8 cellular contexts compared by ENCODE assay signal in the genomic region with DNA sequence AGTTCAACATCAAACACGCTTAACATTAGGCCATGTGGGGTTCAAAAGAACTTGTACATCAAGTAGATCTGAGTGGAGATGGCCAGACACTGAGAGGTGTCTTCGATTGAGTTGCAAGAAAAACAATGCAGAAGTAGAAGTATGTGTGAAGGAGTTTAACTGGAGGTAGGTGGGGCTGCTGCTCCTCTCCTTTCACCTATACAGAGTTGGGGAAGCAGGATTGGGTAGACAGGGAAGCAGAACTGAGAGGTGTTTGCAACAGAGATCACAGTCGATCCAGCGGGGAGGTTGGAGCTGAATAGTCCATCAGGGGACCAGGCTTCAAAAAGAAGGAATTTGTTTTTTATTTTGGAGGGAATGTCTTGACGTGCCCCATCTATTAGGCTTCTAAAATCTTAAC.
"Had no signal": no experiment of that assay in that cellular context is flagged by ENCODE, and none has a peak within 500 bp of the region (broad histone marks: within the 10 kb centered on the region; RNA-seq: fewer than 3 reads in every experiment).

No MANE protein-coding gene starts in this region.

- H3K4me3 ChIP-seq: GM23248, HAP-1, K562 had no signal

- H3K36me3 ChIP-seq: HAP-1 had no signal

- H3K27ac Mint-ChIP-seq: HFFc6 had no signal

- H3K9me3 ChIP-seq: HAP-1 had no signal

- H3K4me1 ChIP-seq: HAP-1 had no signal

- ATAC-seq: HCT116, K562 had no signal

- H3K27ac ChIP-seq: GM23248 had no signal

- H3K4me3 Mint-ChIP-seq: HFFc6 had no signal

- H2AFZ ChIP-seq: GM23248 had no signal

- DNase-seq: GM23248, H7, HFFc6, IMR-90, KG1 had no signal

- H3K9me3 Mint-ChIP-seq: HFFc6 had no signal

- H3K9ac ChIP-seq: GM23248 had no signal
